In the genomic region with DNA sequence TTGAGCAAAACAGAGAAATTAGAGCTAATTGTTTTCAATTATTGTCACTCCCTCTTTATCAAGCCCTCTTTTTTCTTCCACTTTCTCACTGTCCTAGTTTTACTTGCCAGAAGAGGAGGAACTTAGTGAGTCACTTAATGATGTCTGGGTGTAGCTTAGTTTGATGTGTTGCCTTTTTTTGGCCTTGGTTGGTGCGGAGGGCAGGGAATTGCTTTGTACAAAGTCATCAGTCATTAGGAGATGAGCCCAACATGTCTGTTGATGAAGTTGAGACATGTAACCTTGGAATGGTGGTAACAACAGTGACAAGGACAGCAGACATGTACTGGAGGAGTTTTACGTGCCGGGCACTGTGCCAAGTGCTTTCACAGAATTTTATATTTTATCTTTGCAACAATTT, we compare ENCODE assay signal across 16 cellular contexts.
"Had no signal": no experiment of that assay in that cellular context is flagged by ENCODE, and none has a peak within 500 bp of the region (broad histone marks: within the 10 kb centered on the region; RNA-seq: fewer than 3 reads in every experiment).

No MANE protein-coding gene starts in this region.

- H3K27me3 ChIP-seq: breast epithelium, neutrophil had no signal

- H3K4me3 Mint-ChIP-seq: activated B cell treated with CpG ODN at 0.5 μM for 24 hours; activated CD8-positive, alpha-beta T cell treated with anti-CD3 and anti-CD28 coated beads for 36 hours; activated naive CD8-positive, alpha-beta T cell treated with anti-CD3 and anti-CD28 coated beads for 36 hours; activated T-helper 17 cell treated with anti-CD3 and anti-CD28 coated beads, Interleukin-2, amount 50 U/mL, for 72 hours; natural killer cell treated with Interleukin-12 subunit alpha and Interleukin-12 subunit beta and Interleukin-15 and Interleukin-18, amount 100 ng/mL, for 72 hours; stimulated activated naive B cell treated with anti-CD40 and anti-IgM and Interleukin-4, amounts not matched to agents 10 μg/mL and 1 μg/mL and 100 μg/mL, for 72 hours; T-helper 2 cell treated with Interferon-gamma antibody and Interleukin-4, amounts not matched to agents 5 μg/mL and 100 μg/mL, for 36 hours had no signal

- H3K9me3 Mint-ChIP-seq: activated naive CD8-positive, alpha-beta T cell treated with anti-CD3 and anti-CD28 coated beads for 36 hours; stimulated activated naive B cell treated with anti-CD40 and anti-IgM and Interleukin-4, amounts not matched to agents 10 μg/mL and 1 μg/mL and 100 μg/mL, for 72 hours had no signal

- H3K36me3 Mint-ChIP-seq: activated naive CD8-positive, alpha-beta T cell treated with anti-CD3 and anti-CD28 coated beads for 36 hours; natural killer cell treated with Interleukin-12 subunit alpha and Interleukin-12 subunit beta and Interleukin-15 and Interleukin-18, amount 100 ng/mL, for 72 hours; stimulated activated naive B cell treated with anti-CD40 and anti-IgM and Interleukin-4, amounts not matched to agents 10 μg/mL and 1 μg/mL and 100 μg/mL, for 72 hours had no signal

- DNase-seq: activated B cell treated with CpG ODN at 0.5 μM for 24 hours; activated CD4-positive, alpha-beta T cell treated with anti-CD3 and anti-CD28 coated beads for 48 hours; activated CD8-positive, alpha-beta T cell treated with anti-CD3 and anti-CD28 coated beads for 36 hours; activated naive CD4-positive, alpha-beta T cell; activated naive CD8-positive, alpha-beta T cell treated with anti-CD3 and anti-CD28 coated beads for 36 hours; activated T-cell treated with anti-CD3 and anti-CD28 coated beads, Interleukin-2, amount 50 U/mL, for 1 hour; lower lobe of right lung; posterior cingulate gyrus; stimulated activated naive B cell treated with anti-CD40 and anti-IgM and Interleukin-4, amounts not matched to agents 10 μg/mL and 1 μg/mL and 100 μg/mL, for 72 hours had no signal

- FAIRE-seq: TTC549 had no signal

- H3K4me1 Mint-ChIP-seq: activated B cell treated with CpG ODN at 0.5 μM for 24 hours; activated naive CD8-positive, alpha-beta T cell treated with anti-CD3 and anti-CD28 coated beads for 36 hours; activated T-helper 17 cell treated with anti-CD3 and anti-CD28 coated beads, Interleukin-2, amount 50 U/mL, for 72 hours; stimulated activated naive B cell treated with anti-CD40 and anti-IgM and Interleukin-4, amounts not matched to agents 10 μg/mL and 1 μg/mL and 100 μg/mL, for 72 hours had no signal

- ATAC-seq: activated CD8-positive, alpha-beta T cell treated with anti-CD3 and anti-CD28 coated beads for 36 hours; activated T-helper 17 cell treated with anti-CD3 and anti-CD28 coated beads, Interleukin-2, amount 50 U/mL, for 72 hours; lower lobe of right lung; natural killer cell treated with Interleukin-12 subunit alpha and Interleukin-12 subunit beta and Interleukin-15 and Interleukin-18, amount 100 ng/mL, for 72 hours; stimulated activated naive B cell treated with anti-CD40 and anti-IgM and Interleukin-4, amounts not matched to agents 10 μg/mL and 1 μg/mL and 100 μg/mL, for 72 hours had no signal

- H3K4me1 ChIP-seq: breast epithelium, lower lobe of right lung had no signal

- H3K27me3 Mint-ChIP-seq: activated B cell treated with CpG ODN at 0.5 μM for 24 hours; activated CD8-positive, alpha-beta T cell treated with anti-CD3 and anti-CD28 coated beads for 36 hours; activated naive CD8-positive, alpha-beta T cell treated with anti-CD3 and anti-CD28 coated beads for 36 hours; activated T-helper 17 cell treated with anti-CD3 and anti-CD28 coated beads, Interleukin-2, amount 50 U/mL, for 72 hours; natural killer cell treated with Interleukin-12 subunit alpha and Interleukin-12 subunit beta and Interleukin-15 and Interleukin-18, amount 100 ng/mL, for 72 hours; stimulated activated naive B cell treated with anti-CD40 and anti-IgM and Interleukin-4, amounts not matched to agents 10 μg/mL and 1 μg/mL and 100 μg/mL, for 72 hours had no signal

- H3K9me3 ChIP-seq: breast epithelium, lower lobe of right lung, neutrophil had no signal

- H3K36me3 ChIP-seq: breast epithelium, lower lobe of right lung, neutrophil had no signal

- H3K27ac ChIP-seq: breast epithelium, coronary artery, lower lobe of right lung, neutrophil had no signal

- H3K27ac Mint-ChIP-seq: activated B cell treated with CpG ODN at 0.5 μM for 24 hours; activated CD8-positive, alpha-beta T cell treated with anti-CD3 and anti-CD28 coated beads for 36 hours; activated naive CD8-positive, alpha-beta T cell treated with anti-CD3 and anti-CD28 coated beads for 36 hours; activated T-helper 17 cell treated with anti-CD3 and anti-CD28 coated beads, Interleukin-2, amount 50 U/mL, for 72 hours; natural killer cell treated with Interleukin-12 subunit alpha and Interleukin-12 subunit beta and Interleukin-15 and Interleukin-18, amount 100 ng/mL, for 72 hours; stimulated activated naive B cell treated with anti-CD40 and anti-IgM and Interleukin-4, amounts not matched to agents 10 μg/mL and 1 μg/mL and 100 μg/mL, for 72 hours; T-helper 2 cell treated with Interferon-gamma antibody and Interleukin-4, amounts not matched to agents 5 μg/mL and 100 μg/mL, for 36 hours had no signal

- H3K4me3 ChIP-seq: breast epithelium, coronary artery, lower lobe of right lung had no signal
